Comparison of ENCODE assay signal across 8 cellular contexts in the genomic region with DNA sequence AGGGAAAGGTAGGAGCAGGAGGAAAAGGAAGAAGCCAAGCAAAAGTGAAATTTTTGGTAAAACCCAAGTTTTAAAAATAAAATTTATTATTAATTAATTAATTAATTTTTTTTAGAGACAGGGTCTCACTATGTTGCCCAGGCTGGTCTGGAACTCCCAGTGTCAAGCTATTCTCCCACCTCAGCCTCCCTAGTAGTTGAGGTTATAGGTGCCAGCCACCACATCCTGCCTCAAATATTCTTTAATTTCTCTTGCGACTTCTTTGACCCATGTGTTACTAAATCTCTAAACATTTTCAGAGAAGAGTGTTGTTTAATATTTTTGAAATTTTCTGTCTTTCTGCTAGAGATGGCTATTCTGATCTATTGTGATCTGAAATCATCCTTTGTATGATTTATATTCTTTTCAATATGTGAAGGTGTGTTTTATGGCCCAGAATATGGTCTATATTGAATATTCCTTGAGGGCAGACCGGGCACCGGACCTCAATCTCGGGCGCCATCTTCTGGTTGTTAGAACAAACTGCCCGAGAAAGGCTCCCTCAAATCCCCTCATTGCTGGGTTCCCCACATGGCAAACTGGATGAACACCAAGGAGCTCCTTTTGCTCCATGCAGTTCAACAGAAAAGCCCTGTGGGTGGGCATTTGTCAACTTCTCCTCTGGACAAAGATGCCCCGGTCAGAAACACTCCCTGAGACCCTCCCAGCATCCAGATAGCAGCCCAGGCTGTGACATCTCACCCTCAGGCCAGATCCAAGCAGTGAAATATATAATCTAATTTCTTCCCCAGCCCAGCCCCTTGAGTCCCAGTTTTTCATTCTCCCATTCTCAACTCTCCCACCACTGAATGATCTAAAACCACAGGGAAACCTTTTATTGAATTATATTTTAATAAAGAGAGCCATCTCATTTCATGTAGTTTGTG.
DNase-seq lines count a peak whose midpoint lies in the region; ATAC-seq and TF ChIP-seq lines count a peak whose summit lies in the region.

No MANE protein-coding gene starts in this region.

- peaks cover 2% of the 10 kb centered on the region for H3K4me1 Mint-ChIP-seq in T-helper 2 cell treated with Interferon-gamma antibody and Interleukin-4, amounts not matched to agents 5 μg/mL and 100 μg/mL, for 36 hours (ENCODE audit: low read depth)
- H3K4me1 Mint-ChIP-seq in chondrocyte (ENCODE audit: low read depth), result no peaks in the 10 kb centered on the region
- peaks cover 2% of the 10 kb centered on the region for H3K4me1 Mint-ChIP-seq in memory B cell

- ATAC-seq in memory B cell (ENCODE audit: low read depth), result peak; percentile 93
- no peak for ATAC-seq in GM18498 (IDR thresholded peaks at IDR 0.05; ENCODE audit: unreplicated experiment)

- DNase-seq in AG09309 (ENCODE audit: low read depth) (peak; percentile 4), NCI-H1048 (lab: John Stamatoyannopoulos, UW) (peak; percentile 31), chondrocyte (ENCODE audit: low spot score) (no peak), memory B cell (ENCODE audit: low spot score in 2 of 2) (peak; percentile 47 to 63), substantia nigra (lab: John Stamatoyannopoulos, UW) (peak in 32 of 49 donors; percentile 3 to 60 (median 22))
- peak; percentile 15 for DNase-seq in T-helper 2 cell treated with Interferon-gamma antibody and Interleukin-4, amounts not matched to agents 5 μg/mL and 100 μg/mL, for 36 hours (ENCODE audit: low spot score)

- no peak overlapping the region for H3K27ac Mint-ChIP-seq in T-helper 2 cell treated with Interferon-gamma antibody and Interleukin-4, amounts not matched to agents 5 μg/mL and 100 μg/mL, for 36 hours
- H3K27ac Mint-ChIP-seq in chondrocyte (ENCODE audit: unreplicated experiment), result no peak overlapping the region
- no peak overlapping the region for H3K27ac Mint-ChIP-seq in memory B cell

- peak; percentile 79 for TF ChIP-seq CTCF in AG09309 (IDR thresholded peaks at IDR 0.05; ENCODE audit: control insufficient read depth, insufficient read depth, low read depth, low read length, missing control alignments)
- TF ChIP-seq CTCF in GM12875 (IDR thresholded peaks at IDR 0.05; ENCODE audit: borderline replicate concordance, insufficient read depth, low read depth, low read length), result peak; percentile 70
- TF ChIP-seq CTCF in chondrocyte (IDR thresholded peaks at IDR 0.05), result peak; percentile 88

- no peaks in the 10 kb centered on the region for H3K9me3 Mint-ChIP-seq in T-helper 2 cell treated with Interferon-gamma antibody and Interleukin-4, amounts not matched to agents 5 μg/mL and 100 μg/mL, for 36 hours
- no peaks in the 10 kb centered on the region for H3K9me3 Mint-ChIP-seq in chondrocyte (ENCODE audit: low read depth)
- no peaks in the 10 kb centered on the region for H3K9me3 Mint-ChIP-seq in memory B cell

- no peaks in the 10 kb centered on the region for H3K36me3 Mint-ChIP-seq in T-helper 2 cell treated with Interferon-gamma antibody and Interleukin-4, amounts not matched to agents 5 μg/mL and 100 μg/mL, for 36 hours (ENCODE audit: low read depth)
- no peaks in the 10 kb centered on the region for H3K36me3 Mint-ChIP-seq in chondrocyte (ENCODE audit: low read depth)
- no peaks in the 10 kb centered on the region for H3K36me3 Mint-ChIP-seq in memory B cell

- H3K27me3 Mint-ChIP-seq in T-helper 2 cell treated with Interferon-gamma antibody and Interleukin-4, amounts not matched to agents 5 μg/mL and 100 μg/mL, for 36 hours (ENCODE audit: low read depth), result peaks cover 8% of the 10 kb centered on the region
- H3K27me3 Mint-ChIP-seq in chondrocyte (ENCODE audit: low read depth), result peaks cover 43% of the 10 kb centered on the region
- no peaks in the 10 kb centered on the region for H3K27me3 Mint-ChIP-seq in memory B cell

- H3K27ac ChIP-seq in substantia nigra (ENCODE audit: low read depth, low read length, poor library complexity, severe bottlenecking), result no peak overlapping the region

- H3K4me3 ChIP-seq in AG09309 (ENCODE audit: control insufficient read depth, low read depth, low read length) (no peak overlapping the region), GM12875 (ENCODE audit: low read depth, low read length) (no peak overlapping the region)

- H3K4me3 Mint-ChIP-seq in T-helper 2 cell treated with Interferon-gamma antibody and Interleukin-4, amounts not matched to agents 5 μg/mL and 100 μg/mL, for 36 hours, result no peak overlapping the region
- H3K4me3 Mint-ChIP-seq in chondrocyte (ENCODE audit: unreplicated experiment) (no peak overlapping the region), memory B cell (no peak overlapping the region)
